26 cellular contexts compared by ENCODE assay signal in genomic region chr4:26893491-26893890, GRCh38. TPM values are rescaled to one million over a fixed set of nuclear protein-coding genes. Genes with fewer than 3 reads are reported as not detected.
A peak's percentile ranks its signal among the peaks of the same experiment; 100 is the strongest.
DNase-seq lines count a peak whose midpoint lies in the region; ATAC-seq and TF ChIP-seq lines count a peak whose summit lies in the region.
"Had no signal": no experiment of that assay in that cellular context is flagged by ENCODE, and none has a peak within 500 bp of the region (broad histone marks: within the 10 kb centered on the region; RNA-seq: fewer than 3 reads in every experiment).

No MANE protein-coding gene starts in this region.

- no peaks in the 10 kb centered on the region for H3K27me3 Mint-ChIP-seq in stimulated activated naive CD8-positive, alpha-beta T cell treated with anti-CD3 and anti-CD28 coated beads, Interleukin-15, Interleukin-2, amounts not matched to agents 100 ng/mL and 50 ng/mL, for 24 hours
- H3K27me3 Mint-ChIP-seq in stimulated activated naive CD8-positive, alpha-beta T cell treated with anti-CD3 and anti-CD28 coated beads, Interleukin-15, amount 100 ng/mL, for 72 hours = no peaks in the 10 kb centered on the region
- no peaks in the 10 kb centered on the region for H3K27me3 Mint-ChIP-seq in activated B cell treated with CpG ODN at 0.5 μM for 24 hours
- H3K27me3 Mint-ChIP-seq in stimulated activated memory B cell treated with anti-CD40 and anti-IgM and Interleukin-4, amounts not matched to agents 10 μg/mL and 1 μg/mL and 100 μg/mL, for 72 hours = no peaks in the 10 kb centered on the region
- H3K27me3 Mint-ChIP-seq: activated naive CD4-positive, alpha-beta T cell treated with anti-CD3 and anti-CD28 coated beads, Interleukin-2, amount 10 ng/mL, durations not matched to agents 7 days and 5 days; dendritic cell treated with granulocyte-macrophage colony-stimulating factor and Interleukin-4, amounts not matched to agents 40 ng/mL and 50 ng/mL, for 4 days; naive thymus-derived CD4-positive, alpha-beta T cell had no signal

- peaks cover 60% of the 10 kb centered on the region for H3K4me1 Mint-ChIP-seq in stimulated activated naive CD8-positive, alpha-beta T cell treated with anti-CD3 and anti-CD28 coated beads, Interleukin-15, Interleukin-2, amounts not matched to agents 100 ng/mL and 50 ng/mL, for 24 hours (ENCODE audit: low read depth)
- peaks cover 63% of the 10 kb centered on the region for H3K4me1 Mint-ChIP-seq in stimulated activated naive CD8-positive, alpha-beta T cell treated with anti-CD3 and anti-CD28 coated beads, Interleukin-15, amount 100 ng/mL, for 72 hours
- peaks cover 81% of the 10 kb centered on the region for H3K4me1 Mint-ChIP-seq in activated B cell treated with CpG ODN at 0.5 μM for 24 hours
- H3K4me1 Mint-ChIP-seq in stimulated activated memory B cell treated with anti-CD40 and anti-IgM and Interleukin-4, amounts not matched to agents 10 μg/mL and 1 μg/mL and 100 μg/mL, for 72 hours = peaks cover 46% of the 10 kb centered on the region

- intact Hi-C loops in activated B cell treated with CpG ODN at 0.5 μM for 24 hours (cut with micrococcal nuclease) = no loop called here
- intact Hi-C loops in uterus (cut with DNase I; ENCODE audit: low total_unique reads) = no loop called here

- DNase-seq in stimulated activated naive CD8-positive, alpha-beta T cell treated with anti-CD3 and anti-CD28 coated beads, Interleukin-15, amount 100 ng/mL, for 72 hours = no peak
- DNase-seq in activated B cell treated with CpG ODN at 0.5 μM for 24 hours = no peak
- peak; percentile 19 for DNase-seq in fibroblast of the aortic adventitia (ENCODE audit: low read depth)
- DNase-seq in SHP77 (lab: John Stamatoyannopoulos, UW) = no peak
- no peak for DNase-seq in uterus
- no peak for DNase-seq in ureter (ENCODE audit: low spot score)
- DNase-seq: ACHN; activated CD4-positive, alpha-beta T cell treated with anti-CD3 and anti-CD28 coated beads for 4 hours; activated naive CD4-positive, alpha-beta T cell treated with anti-CD3 and anti-CD28 coated beads, Interleukin-2, amount 10 ng/mL, durations not matched to agents 7 days and 5 days; activated T-cell treated with anti-CD3 and anti-CD28 coated beads, Interleukin-2, amount 50 U/mL, for 1 hour; caudate nucleus; islet precursor cell; left ventricle myocardium inferior; naive thymus-derived CD4-positive, alpha-beta T cell; NCI-H2029 treated with DMSO at 0.1 percent for 48 hours; RPMI8226; substantia nigra; T-helper 2 cell; upper lobe of left lung had no signal

- no peak overlapping the region for H3K27ac ChIP-seq in uterus
- H3K27ac ChIP-seq: BLaER1 treated with 17β-estradiol and CSF1 and Interleukin-3, amounts not matched to agents 10 nM and 100 nM; left ventricle myocardium inferior; SK-N-MC; upper lobe of left lung had no signal

- CTCF ChIA-PET in activated B cell treated with CpG ODN at 0.5 μM for 24 hours (lab: Charles Lee) = no interaction called here

- H3K27ac Mint-ChIP-seq in stimulated activated naive CD8-positive, alpha-beta T cell treated with anti-CD3 and anti-CD28 coated beads, Interleukin-15, Interleukin-2, amounts not matched to agents 100 ng/mL and 50 ng/mL, for 24 hours = peak overlapping the region; percentile 76
- no peak overlapping the region for H3K27ac Mint-ChIP-seq in stimulated activated naive CD8-positive, alpha-beta T cell treated with anti-CD3 and anti-CD28 coated beads, Interleukin-15, amount 100 ng/mL, for 72 hours
- peak overlapping the region; percentile 26 for H3K27ac Mint-ChIP-seq in activated B cell treated with CpG ODN at 0.5 μM for 24 hours
- H3K27ac Mint-ChIP-seq in stimulated activated memory B cell treated with anti-CD40 and anti-IgM and Interleukin-4, amounts not matched to agents 10 μg/mL and 1 μg/mL and 100 μg/mL, for 72 hours = peak overlapping the region; percentile 76
- H3K27ac Mint-ChIP-seq: activated naive CD4-positive, alpha-beta T cell treated with anti-CD3 and anti-CD28 coated beads, Interleukin-2, amount 10 ng/mL, durations not matched to agents 7 days and 5 days; dendritic cell treated with granulocyte-macrophage colony-stimulating factor and Interleukin-4, amounts not matched to agents 40 ng/mL and 50 ng/mL, for 4 days had no signal

- ATAC-seq in stimulated activated naive CD8-positive, alpha-beta T cell treated with anti-CD3 and anti-CD28 coated beads, Interleukin-15, amount 100 ng/mL, for 72 hours = no peak
- ATAC-seq in activated B cell treated with CpG ODN at 0.5 μM for 24 hours (ENCODE audit: low read depth) = no peak
- ATAC-seq in stimulated activated memory B cell treated with anti-CD40 and anti-IgM and Interleukin-4, amounts not matched to agents 10 μg/mL and 1 μg/mL and 100 μg/mL, for 72 hours = no peak
- ATAC-seq: HCT116 had no signal

- H3K9me3 ChIP-seq in uterus = no peaks in the 10 kb centered on the region
- H3K9me3 ChIP-seq: left ventricle myocardium inferior, upper lobe of left lung had no signal

- POLR2A ChIA-PET in activated B cell treated with CpG ODN at 0.5 μM for 24 hours (lab: Charles Lee) = interaction anchor here (1.3 kb wide), 1 partner anchor 36 kb away, joined by 5 read pairs; no protein-coding TSS in a partner anchor

- H3K9me3 Mint-ChIP-seq in stimulated activated naive CD8-positive, alpha-beta T cell treated with anti-CD3 and anti-CD28 coated beads, Interleukin-15, Interleukin-2, amounts not matched to agents 100 ng/mL and 50 ng/mL, for 24 hours = peaks cover 4% of the 10 kb centered on the region
- H3K9me3 Mint-ChIP-seq in stimulated activated naive CD8-positive, alpha-beta T cell treated with anti-CD3 and anti-CD28 coated beads, Interleukin-15, amount 100 ng/mL, for 72 hours = peaks cover 7 to 10% of the 10 kb centered on the region in 2 donors
- no peaks in the 10 kb centered on the region for H3K9me3 Mint-ChIP-seq in activated B cell treated with CpG ODN at 0.5 μM for 24 hours
- no peaks in the 10 kb centered on the region for H3K9me3 Mint-ChIP-seq in stimulated activated memory B cell treated with anti-CD40 and anti-IgM and Interleukin-4, amounts not matched to agents 10 μg/mL and 1 μg/mL and 100 μg/mL, for 72 hours
- H3K9me3 Mint-ChIP-seq: dendritic cell treated with granulocyte-macrophage colony-stimulating factor and Interleukin-4, amounts not matched to agents 40 ng/mL and 50 ng/mL, for 4 days had no signal

- no peak overlapping the region for H3K4me3 Mint-ChIP-seq in stimulated activated naive CD8-positive, alpha-beta T cell treated with anti-CD3 and anti-CD28 coated beads, Interleukin-15, Interleukin-2, amounts not matched to agents 100 ng/mL and 50 ng/mL, for 24 hours
- peak overlapping the region in 1 of 2 donors; percentile 25 for H3K4me3 Mint-ChIP-seq in stimulated activated naive CD8-positive, alpha-beta T cell treated with anti-CD3 and anti-CD28 coated beads, Interleukin-15, amount 100 ng/mL, for 72 hours
- H3K4me3 Mint-ChIP-seq in activated B cell treated with CpG ODN at 0.5 μM for 24 hours = no peak overlapping the region
- no peak overlapping the region for H3K4me3 Mint-ChIP-seq in stimulated activated memory B cell treated with anti-CD40 and anti-IgM and Interleukin-4, amounts not matched to agents 10 μg/mL and 1 μg/mL and 100 μg/mL, for 72 hours
- H3K4me3 Mint-ChIP-seq: activated naive CD4-positive, alpha-beta T cell treated with anti-CD3 and anti-CD28 coated beads, Interleukin-2, amount 10 ng/mL, durations not matched to agents 7 days and 5 days; dendritic cell treated with granulocyte-macrophage colony-stimulating factor and Interleukin-4, amounts not matched to agents 40 ng/mL and 50 ng/mL, for 4 days had no signal

- no peaks in the 10 kb centered on the region for H3K36me3 ChIP-seq in uterus
- H3K36me3 ChIP-seq: left ventricle myocardium inferior, upper lobe of left lung had no signal

- H3K36me3 Mint-ChIP-seq in stimulated activated naive CD8-positive, alpha-beta T cell treated with anti-CD3 and anti-CD28 coated beads, Interleukin-15, Interleukin-2, amounts not matched to agents 100 ng/mL and 50 ng/mL, for 24 hours (ENCODE audit: low read depth) = peaks cover 52% of the 10 kb centered on the region
- peaks cover 25% of the 10 kb centered on the region for H3K36me3 Mint-ChIP-seq in activated B cell treated with CpG ODN at 0.5 μM for 24 hours (ENCODE audit: low read depth)
- peaks cover 25% of the 10 kb centered on the region for H3K36me3 Mint-ChIP-seq in stimulated activated memory B cell treated with anti-CD40 and anti-IgM and Interleukin-4, amounts not matched to agents 10 μg/mL and 1 μg/mL and 100 μg/mL, for 72 hours

- no peaks in the 10 kb centered on the region for H3K27me3 ChIP-seq in uterus
- H3K27me3 ChIP-seq: BLaER1 treated with 17β-estradiol and CSF1 and Interleukin-3, amounts not matched to agents 10 nM and 100 nM; upper lobe of left lung had no signal

- H3K4me3 ChIP-seq in fibroblast of the aortic adventitia (ENCODE audit: low read depth, low read length) = no peak overlapping the region
- no peak overlapping the region for H3K4me3 ChIP-seq in uterus
- H3K4me3 ChIP-seq: BLaER1 treated with 17β-estradiol and CSF1 and Interleukin-3, amounts not matched to agents 10 nM and 100 nM; left ventricle myocardium inferior; SK-N-MC; skin epidermis; upper lobe of left lung had no signal

- TF ChIP-seq POLR2A in uterus (IDR thresholded peaks at IDR 0.05) = no peak

- TF ChIP-seq CTCF in activated B cell treated with CpG ODN at 0.5 μM for 24 hours (IDR thresholded peaks at IDR 0.05) (no peak), fibroblast of the aortic adventitia (IDR thresholded peaks at IDR 0.05; ENCODE audit: insufficient read depth, low read length) (no peak), uterus (IDR thresholded peaks at IDR 0.05) (no peak)

- no peaks in the 10 kb centered on the region for H3K4me1 ChIP-seq in uterus
- H3K4me1 ChIP-seq: left ventricle myocardium inferior, upper lobe of left lung had no signal

RNA-seq across cellular contexts. Expression of gene STIM2, which starts 32.9 kb away (rescaled TPM):
- total RNA-seq in activated B cell treated with CpG ODN at 0.5 μM for 24 hours (48.7 and 59.8 TPM in 2 replicates), fibroblast of the aortic adventitia (ENCODE audit: low replicate concordance) (19.8 and 31.2 TPM in 2 replicates), uterus (10 to 100 TPM; 27.9 to 38.2 (median 29.4) TPM), ureter (31.2 TPM)

Comparison
In these comparisons a context has a peak if more than half of its experiments do, and no peak if none do; other contexts are left out.
1. H3K27ac Mint-ChIP-seq: peak in stimulated activated naive CD8-positive, alpha-beta T cell treated with anti-CD3 and anti-CD28 coated beads, Interleukin-15, Interleukin-2, amounts not matched to agents 100 ng/mL and 50 ng/mL, for 24 hours (single experiment), activated B cell treated with CpG ODN at 0.5 μM for 24 hours (single experiment) and stimulated activated memory B cell treated with anti-CD40 and anti-IgM and Interleukin-4, amounts not matched to agents 10 μg/mL and 1 μg/mL and 100 μg/mL, for 72 hours (single experiment); none in stimulated activated naive CD8-positive, alpha-beta T cell treated with anti-CD3 and anti-CD28 coated beads, Interleukin-15, amount 100 ng/mL, for 72 hours (0 of 2).